22 cellular contexts compared by ENCODE assay signal in genomic region chr7:152899004-152899403, GRCh38.
DNase-seq lines count a peak whose midpoint lies in the region; ATAC-seq and TF ChIP-seq lines count a peak whose summit lies in the region.
"Had no signal": no experiment of that assay in that cellular context is flagged by ENCODE, and none has a peak within 500 bp of the region (broad histone marks: within the 10 kb centered on the region; RNA-seq: fewer than 3 reads in every experiment).

No MANE protein-coding gene starts in this region.

- peak overlapping the region in 2 of 3 donors; percentile 28 to 70 for H3K27ac ChIP-seq in right lobe of liver
- H3K27ac ChIP-seq in psoas muscle: peak overlapping the region; percentile 79
- no peak overlapping the region for H3K27ac ChIP-seq in uterus
- H3K27ac ChIP-seq: BLaER1 treated with 17β-estradiol and CSF1 and Interleukin-3, amounts not matched to agents 10 nM and 100 nM had no signal

- no peak for TF ChIP-seq CTCF in right lobe of liver (IDR thresholded peaks at IDR 0.05)
- no peak for TF ChIP-seq CTCF in psoas muscle (IDR thresholded peaks at IDR 0.05)
- no peak for TF ChIP-seq CTCF in uterus (IDR thresholded peaks at IDR 0.05)

- peak; percentile 50 for DNase-seq in activated effector memory CD4-positive, alpha-beta T cell treated with anti-CD3 and anti-CD28 coated beads, Interleukin-2, amount 50 U/mL, for 16 hours
- no peak for DNase-seq in activated effector memory CD4-positive, alpha-beta T cell treated with Interleukin-2 at 50 U/mL for 16 hours
- DNase-seq in G401 (ENCODE audit: low spot score) (peak; percentile 8), right lobe of liver (no peak), psoas muscle (no peak), uterus (no peak), NK-92 (lab: John Stamatoyannopoulos, UW; ENCODE audit: unreplicated experiment) (no peak)
- DNase-seq in stimulated activated CD4-positive, alpha-beta T cell treated with anti-CD3 and anti-CD28 coated beads, Interleukin-4, amount 100 ng/mL, for 24 hours: no peak
- DNase-seq: 8988T; Calu3; CD8-positive, alpha-beta memory T cell; DMS153; H9; NCI-H1092 treated with DMSO at 0.1 percent for 48 hours; NCI-H146; NCI-H2029; NCI-H524 treated with DMSO at 0.1 percent for 48 hours; NCI-H82; SHP77 treated with DMSO at 0.1 percent for 48 hours; SK-N-SH had no signal

- H3K4me1 ChIP-seq in right lobe of liver: peaks cover 0 to 25% (median 5%) of the 10 kb centered on the region in 4 donors
- H3K4me1 ChIP-seq in psoas muscle: peaks cover 9% of the 10 kb centered on the region
- no peaks in the 10 kb centered on the region for H3K4me1 ChIP-seq in uterus
- H3K4me1 ChIP-seq: BLaER1 treated with 17β-estradiol and CSF1 and Interleukin-3, amounts not matched to agents 10 nM and 100 nM had no signal

- in situ Hi-C loops in G401 (cut with HindIII; ENCODE audit: low sequenced_read_pairs): no loop called here

- WGBS in right lobe of liver (ENCODE audit: insufficient coverage, low coverage, low lambda C conversion rate, missing lambda C conversion rate): 87% methylated on average over 6 of the region's 9 CpGs
- WGBS in psoas muscle, 3 donors: 80 to 82% (median 81%) methylated on average over 9 of the region's 9 CpGs

- intact Hi-C loops in right lobe of liver (cut with DNase I): no loop called here
- intact Hi-C loops in psoas muscle (cut with DNase I): no loop called here
- intact Hi-C loops in uterus (cut with DNase I; ENCODE audit: low total_unique reads): no loop called here

- no peaks in the 10 kb centered on the region for H3K9me3 ChIP-seq in right lobe of liver
- H3K9me3 ChIP-seq in psoas muscle: no peaks in the 10 kb centered on the region
- H3K9me3 ChIP-seq in uterus: no peaks in the 10 kb centered on the region
- H3K9me3 ChIP-seq: BLaER1 treated with 17β-estradiol and CSF1 and Interleukin-3, amounts not matched to agents 10 nM and 100 nM had no signal

- ATAC-seq in right lobe of liver (no peak), psoas muscle (peak in 1 of 4 donors; percentile 19)
- ATAC-seq: K562 had no signal

- H3K36me3 ChIP-seq in right lobe of liver (no peaks in the 10 kb centered on the region), psoas muscle (ENCODE audit: insufficient read depth in 1 of 2, low read depth in 1 of 2) (no peaks in the 10 kb centered on the region), uterus (no peaks in the 10 kb centered on the region)
- H3K36me3 ChIP-seq: BLaER1 treated with 17β-estradiol and CSF1 and Interleukin-3, amounts not matched to agents 10 nM and 100 nM had no signal

- TF ChIP-seq POLR2A in right lobe of liver (IDR thresholded peaks at IDR 0.05) (no peak), uterus (IDR thresholded peaks at IDR 0.05) (no peak)

- no peaks in the 10 kb centered on the region for H3K27me3 ChIP-seq in right lobe of liver
- H3K27me3 ChIP-seq in psoas muscle (ENCODE audit: insufficient read depth in 3 of 3, low read length in 2 of 3): peaks cover 0 to 1% (median 0%) of the 10 kb centered on the region in 3 donors
- H3K27me3 ChIP-seq in uterus: no peaks in the 10 kb centered on the region
- H3K27me3 ChIP-seq: BLaER1 treated with 17β-estradiol and CSF1 and Interleukin-3, amounts not matched to agents 10 nM and 100 nM had no signal

- no peak overlapping the region for H3K4me3 ChIP-seq in right lobe of liver
- H3K4me3 ChIP-seq in psoas muscle: peak overlapping the region; percentile 15
- no peak overlapping the region for H3K4me3 ChIP-seq in uterus
- H3K4me3 ChIP-seq: BLaER1 treated with 17β-estradiol and CSF1 and Interleukin-3, amounts not matched to agents 10 nM and 100 nM; K562 had no signal

Comparison
In these comparisons a context has a peak if more than half of its experiments do, and no peak if none do; other contexts are left out.
1. DNase-seq: peak in activated effector memory CD4-positive, alpha-beta T cell treated with anti-CD3 and anti-CD28 coated beads, Interleukin-2, amount 50 U/mL, for 16 hours (single experiment) and G401 (single experiment); none in activated effector memory CD4-positive, alpha-beta T cell treated with Interleukin-2 at 50 U/mL for 16 hours (single experiment), right lobe of liver (0 of 3), psoas muscle (0 of 2), uterus (0 of 2), stimulated activated CD4-positive, alpha-beta T cell treated with anti-CD3 and anti-CD28 coated beads, Interleukin-4, amount 100 ng/mL, for 24 hours (single experiment) and NK-92 (single experiment).
2. H3K27ac ChIP-seq: peak in right lobe of liver (2 of 3) and psoas muscle (single experiment); none in uterus (0 of 2).